17 cellular contexts compared by ENCODE assay signal in genomic region chr3:171206283-171206682, GRCh38.
A peak's percentile ranks its signal among the peaks of the same experiment; 100 is the strongest.
DNase-seq lines count a peak whose midpoint lies in the region; ATAC-seq, FAIRE-seq and TF ChIP-seq lines count a peak whose summit lies in the region.
"Had no signal": no experiment of that assay in that cellular context is flagged by ENCODE, and none has a peak within 500 bp of the region (broad histone marks: within the 10 kb centered on the region; RNA-seq: fewer than 3 reads in every experiment).

No MANE protein-coding gene starts in this region.

- FAIRE-seq in H1 (lab: Jason Lieb, UNC): no peak

- intact Hi-C loops in natural killer cell (cut with micrococcal nuclease): no loop called here

- TF ChIP-seq EP300 in H1 (IDR thresholded peaks at IDR 0.05; ENCODE audit: borderline replicate concordance in 1 of 2, low read depth in 2 of 2, low read length in 2 of 2): no peak

- no peak overlapping the region for H2BK120ac ChIP-seq in H1 (replicated peaks; ENCODE audit: low read depth, low read length)

- H3K4me3 ChIP-seq in H1 (ENCODE audit: extremely low read depth in 1 of 4, insufficient read depth in 2 of 4, low read depth in 3 of 4, low read length in 4 of 4): no peak overlapping the region

- no peak overlapping the region for H2BK12ac ChIP-seq in H1 (ENCODE audit: low read depth, low read length)

- H3K23ac ChIP-seq in H1 (ENCODE audit: insufficient read length): no peak overlapping the region

- H3K18ac ChIP-seq in H1 (ENCODE audit: extremely low read depth, low read length): no peak overlapping the region

- no peaks in the 10 kb centered on the region for H3K36me3 ChIP-seq in H1 (ENCODE audit: control insufficient read depth in 2 of 4, insufficient read depth in 4 of 4, low read length in 3 of 4)
- H3K36me3 ChIP-seq: brain microvascular endothelial cell had no signal

- no peaks in the 10 kb centered on the region for H3K79me2 ChIP-seq in H1 (ENCODE audit: control insufficient read depth in 1 of 2, insufficient read depth in 2 of 2, low read length in 2 of 2)

- H3K36me3 Mint-ChIP-seq in natural killer cell: peaks cover 6% of the 10 kb centered on the region

- peaks cover 0 to 6% (median under 1%) of the 10 kb centered on the region in 4 experiments; a peak in 2 of 7 replicates for H3K4me1 ChIP-seq in H1 (replicated peaks in 1 of 4; ENCODE audit: control insufficient read depth in 3 of 4, insufficient read depth in 4 of 4, low read length in 3 of 4)

- H3K14ac ChIP-seq in H1 (ENCODE audit: insufficient read length): no peak overlapping the region

- H2AFZ ChIP-seq in H1 (ENCODE audit: low read length): no peak overlapping the region

- DNase-seq in ELF-1 (ENCODE audit: low read depth, low spot score) (peak; percentile 30), H1 (ENCODE audit: low read depth in 1 of 2, low spot score in 2 of 2) (no peak), Ammon's horn (ENCODE audit: low spot score) (no peak), NCI-H524 treated with DMSO at 0.1 percent for 48 hours (lab: John Stamatoyannopoulos, UW) (no peak), natural killer cell (no peak), NCI-H1048 (lab: John Stamatoyannopoulos, UW) (no peak)
- DNase-seq: activated CD8-positive, alpha-beta memory T cell treated with anti-CD3 and anti-CD28 coated beads for 24 hours; brain microvascular endothelial cell; GF-D8; Karpas-422; left colon; naive B cell; NCI-H69; Right ventricle myocardium superior; T1000 had no signal

- no peaks in the 10 kb centered on the region; a peak in 1 of 7 replicates for H3K27me3 ChIP-seq in H1 (replicated peaks in 1 of 4; ENCODE audit: control insufficient read depth in 3 of 4, extremely low read depth in 1 of 4, insufficient read depth in 3 of 4, low read length in 3 of 4)
- H3K27me3 ChIP-seq: brain microvascular endothelial cell had no signal

- CTCF ChIA-PET in H1 (lab: Charles Lee; ENCODE audit: partially characterized antibody): interaction anchor here (0.7 to 5.6 kb wide), 5 partner anchors 10 to 273 kb away, joined by 3 to 23 read pairs (median 3); no protein-coding TSS in a partner anchor

- H2BK15ac ChIP-seq in H1 (ENCODE audit: low read length): no peak overlapping the region

- TF ChIP-seq CTCF in H1 (IDR thresholded peaks at IDR 0.05; ENCODE audit: control extremely low read depth in 1 of 3, insufficient read depth in 1 of 3, low read depth in 1 of 3, low read length in 3 of 3) (no peak), natural killer cell (IDR thresholded peaks at IDR 0.05) (no peak)

- H3K4me3 Mint-ChIP-seq in natural killer cell: no peak overlapping the region
- H3K4me3 Mint-ChIP-seq: naive B cell had no signal

- peak; percentile 66 for ATAC-seq in GM21381 (IDR thresholded peaks at IDR 0.05; ENCODE audit: unreplicated experiment)
- ATAC-seq in HG03342 (IDR thresholded peaks at IDR 0.05; ENCODE audit: unreplicated experiment): peak; percentile 53
- no peak for ATAC-seq in natural killer cell
- ATAC-seq: left colon had no signal

- H3K56ac ChIP-seq in H1 (replicated peaks; ENCODE audit: insufficient read length, low read depth, low read length): no peak overlapping the region

- no peaks in the 10 kb centered on the region for H3K9me3 Mint-ChIP-seq in natural killer cell

- no peak overlapping the region for H3K4ac ChIP-seq in H1 (replicated peaks; ENCODE audit: insufficient read length, low read depth, low read length)

- TF ChIP-seq RAD21 in H1 (IDR thresholded peaks at IDR 0.05 in 1 of 2, conservative IDR thresholded peaks at IDR 0.05 in 1 of 2; ENCODE audit: low read depth in 2 of 2, low read length in 2 of 2): no peak

- H2BK20ac ChIP-seq in H1 (ENCODE audit: low read length): no peak overlapping the region

- no peaks in the 10 kb centered on the region for H3K79me1 ChIP-seq in H1 (ENCODE audit: low read depth, low read length)

- H3K23me2 ChIP-seq in H1 (ENCODE audit: low read depth, low read length): no peaks in the 10 kb centered on the region

- WGBS in H1 (ENCODE audit: extremely low coverage in 1 of 2, insufficient coverage in 1 of 2, insufficient read length in 1 of 2, insufficient replicate concordance in 2 of 2, low coverage in 1 of 2, low lambda C conversion rate in 2 of 2, missing lambda C conversion rate in 1 of 2), 2 experiments: 56% methylated on average over 1 of the region's 1 CpG; no CpG with 5 or more reads in 1 of the 2 experiments

- H4K91ac ChIP-seq in H1 (replicated peaks; ENCODE audit: insufficient read length, low read length): no peak overlapping the region

- no peak overlapping the region for H2BK5ac ChIP-seq in H1 (ENCODE audit: low read depth, low read length)

- H3K9ac ChIP-seq in H1 (replicated peaks in 1 of 4; ENCODE audit: extremely low read depth in 1 of 4, low read depth in 3 of 4, low read length in 3 of 4): no peak overlapping the region

- no peaks in the 10 kb centered on the region for H3K27me3 Mint-ChIP-seq in natural killer cell (ENCODE audit: low read depth in 2 of 2)

- H2AK5ac ChIP-seq in H1 (ENCODE audit: low read depth, low read length): no peak overlapping the region

- TF ChIP-seq POLR2A in H1 (IDR thresholded peaks at IDR 0.05; ENCODE audit: control extremely low read depth in 1 of 2, low read depth in 2 of 2, low read length in 2 of 2): no peak

- H3K4me1 Mint-ChIP-seq in natural killer cell: peaks cover 18 to 33% of the 10 kb centered on the region in 2 donors
- H3K4me1 Mint-ChIP-seq: naive B cell had no signal

- no peaks in the 10 kb centered on the region for H3K9me3 ChIP-seq in H1 (ENCODE audit: insufficient read depth in 2 of 2, low read depth in 1 of 2, low read length in 1 of 2)

- H3K4me2 ChIP-seq in H1 (ENCODE audit: insufficient read depth in 1 of 2, low read depth in 2 of 2, low read length in 2 of 2): no peak overlapping the region

- no peak overlapping the region for H3K27ac Mint-ChIP-seq in natural killer cell

- no peak overlapping the region for H4K5ac ChIP-seq in H1 (ENCODE audit: insufficient read length, low read depth, low read length)

- H4K8ac ChIP-seq in H1 (ENCODE audit: extremely low read depth, insufficient read depth, low read length): no peak overlapping the region

- POLR2A ChIA-PET in H1 (lab: Charles Lee; ENCODE audit: partially characterized antibody): interaction anchor here (1.0 kb wide), 1 partner anchor 177 kb away, joined by 5 read pairs; no protein-coding TSS in a partner anchor

- H3K27ac ChIP-seq in H1 (ENCODE audit: low read depth, low read length): no peak overlapping the region
- H3K27ac ChIP-seq: brain microvascular endothelial cell had no signal

- H4K20me1 ChIP-seq in H1 (replicated peaks in 1 of 2; ENCODE audit: control insufficient read depth in 1 of 2, insufficient read depth in 2 of 2, low read length in 2 of 2): no peaks in the 10 kb centered on the region

TF ChIP-seq in H1, 55 proteins besides CTCF, POLR2A, EP300 and RAD21:
- TF ChIP-seq KDM5A (IDR thresholded peaks at IDR 0.05; ENCODE audit: low read length) (no peak), CBX8 (IDR thresholded peaks at IDR 0.05; ENCODE audit: borderline replicate concordance, low read depth, low read length) (no peak), SP4 (IDR thresholded peaks at IDR 0.05; ENCODE audit: low read length) (no peak), EGR1 (IDR thresholded peaks at IDR 0.05; ENCODE audit: borderline replicate concordance, low read depth, low read length) (no peak), CHD2 (IDR thresholded peaks at IDR 0.05; ENCODE audit: low read length) (no peak), NANOG (IDR thresholded peaks at IDR 0.05; ENCODE audit: insufficient read depth, low read depth, low read length, poor library complexity, severe bottlenecking) (peak; percentile 69), JUND (IDR thresholded peaks at IDR 0.05; ENCODE audit: low read length) (peak; percentile 74; the same call in 1 of the 2 replicates), FOSL1 (IDR thresholded peaks at IDR 0.05; ENCODE audit: insufficient read depth, low read depth, low read length) (no peak)
- TF ChIP-seq, protein P1, sequence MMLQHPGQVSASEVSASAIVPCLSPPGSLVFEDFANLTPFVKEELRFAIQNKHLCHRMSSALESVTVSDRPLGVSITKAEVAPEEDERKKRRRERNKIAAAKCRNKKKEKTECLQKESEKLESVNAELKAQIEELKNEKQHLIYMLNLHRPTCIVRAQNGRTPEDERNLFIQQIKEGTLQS (IDR thresholded peaks at IDR 0.05; ENCODE audit: insufficient read depth, low read depth, low read length): no peak

Comparison
In these comparisons a context has a peak if more than half of its experiments do, and no peak if none do; other contexts are left out.
1. ATAC-seq: peak in GM21381 (single experiment) and HG03342 (single experiment); none in natural killer cell (0 of 3).